Comparison of ENCODE assay signal across 14 cellular contexts in genomic region chr6:170480045-170480714, GRCh38.
DNase-seq lines count a peak whose midpoint lies in the region; ATAC-seq and TF ChIP-seq lines count a peak whose summit lies in the region.
"Had no signal": no experiment of that assay in that cellular context is flagged by ENCODE, and none has a peak within 500 bp of the region (broad histone marks: within the 10 kb centered on the region; RNA-seq: fewer than 3 reads in every experiment).

No MANE protein-coding gene starts in this region.

- TF ChIP-seq CTCF in GM23338 (conservative IDR thresholded peaks at IDR 0.05; ENCODE audit: low read depth in 2 of 2) (peak; percentile 36 to 60), SK-N-SH (IDR thresholded peaks at IDR 0.05) (0 out of 2 replicates have a peak, but pooled peaks have one; percentile 7), cardiac muscle cell (IDR thresholded peaks at IDR 0.05; ENCODE audit: low read depth, low read length) (peak; percentile 56), progenitor cell of endocrine pancreas (IDR thresholded peaks at IDR 0.05; ENCODE audit: unreplicated experiment) (no peak), tibial nerve (IDR thresholded peaks at IDR 0.05) (peak in 1 of 5 experiments; percentile 15)

- H3K27me3 ChIP-seq in GM23338 (ENCODE audit: insufficient read depth) (no peaks in the 10 kb centered on the region), SK-N-SH (ENCODE audit: insufficient read depth) (no peaks in the 10 kb centered on the region), cardiac muscle cell (no peaks in the 10 kb centered on the region), tibial nerve (no peaks in the 10 kb centered on the region)
- H3K27me3 ChIP-seq: uterus had no signal

- TF ChIP-seq RAD21 in SK-N-SH (IDR thresholded peaks at IDR 0.05; ENCODE audit: low read length) = 0 out of 2 replicates have a peak, but pooled peaks have one; percentile 8

- H3K4me1 ChIP-seq in GM23338 (ENCODE audit: insufficient read depth) (no peaks in the 10 kb centered on the region), SK-N-SH (ENCODE audit: control insufficient read depth in 1 of 2, insufficient read depth in 2 of 2, low read depth in 1 of 2, low read length in 1 of 2) (no peaks in the 10 kb centered on the region), cardiac muscle cell (ENCODE audit: low read depth) (no peaks in the 10 kb centered on the region), tibial nerve (no peaks in the 10 kb centered on the region)
- H3K4me1 ChIP-seq: uterus had no signal

- H3K27ac Mint-ChIP-seq in GM23338 (no peak overlapping the region), progenitor cell of endocrine pancreas (peak overlapping the region; percentile 13)
- H3K27ac Mint-ChIP-seq: activated naive CD4-positive, alpha-beta T cell treated with anti-CD3 and anti-CD28 coated beads, Interleukin-2, amount 10 ng/mL, durations not matched to agents 7 days and 5 days had no signal

- H3K36me3 Mint-ChIP-seq in GM23338 (ENCODE audit: low read depth) (peaks cover 5% of the 10 kb centered on the region; the same call in 2 of the 3 replicates), progenitor cell of endocrine pancreas (ENCODE audit: insufficient read depth) (peaks cover 5% of the 10 kb centered on the region)
- H3K36me3 Mint-ChIP-seq: activated naive CD4-positive, alpha-beta T cell treated with anti-CD3 and anti-CD28 coated beads, Interleukin-2, amount 10 ng/mL, durations not matched to agents 7 days and 5 days had no signal

- no peak overlapping the region for H3K9ac ChIP-seq in SK-N-SH

- 31% methylated on average over 5 of the region's 6 CpGs for WGBS in SK-N-SH (ENCODE audit: low lambda C conversion rate)
- WGBS in tibial nerve, 2 donors = 23 to 38% methylated on average over 6 of the region's 6 CpGs

- H3K9me3 Mint-ChIP-seq in GM23338 (peaks cover 16% of the 10 kb centered on the region), progenitor cell of endocrine pancreas (ENCODE audit: low read depth) (peaks cover 19% of the 10 kb centered on the region)
- H3K9me3 Mint-ChIP-seq: activated naive CD4-positive, alpha-beta T cell treated with anti-CD3 and anti-CD28 coated beads, Interleukin-2, amount 10 ng/mL, durations not matched to agents 7 days and 5 days had no signal

- TF ChIP-seq POLR2A in tibial nerve (IDR thresholded peaks at IDR 0.05) = no peak

- H3F3A ChIP-seq in GM23338 (replicated peaks; ENCODE audit: low read depth) (no peaks in the 10 kb centered on the region), SK-N-SH (replicated peaks; ENCODE audit: insufficient read depth) (no peaks in the 10 kb centered on the region)

- H3K9me3 ChIP-seq in SK-N-SH = no peaks in the 10 kb centered on the region
- H3K9me3 ChIP-seq in cardiac muscle cell (ENCODE audit: low read depth) = no peaks in the 10 kb centered on the region
- H3K9me3 ChIP-seq in tibial nerve = peaks cover 0 to 13% (median 0%) of the 10 kb centered on the region in 4 donors
- H3K9me3 ChIP-seq: mucosa of descending colon, uterus had no signal

- H3K27me3 Mint-ChIP-seq in GM23338 (ENCODE audit: insufficient read depth, low read depth, poor library complexity) = peaks cover 5% of the 10 kb centered on the region
- peaks cover 3% of the 10 kb centered on the region for H3K27me3 Mint-ChIP-seq in progenitor cell of endocrine pancreas

- H3K79me2 ChIP-seq in GM23338 (replicated peaks; ENCODE audit: insufficient read depth) = no peaks in the 10 kb centered on the region
- H3K79me2 ChIP-seq in SK-N-SH (ENCODE audit: insufficient read depth) = no peaks in the 10 kb centered on the region

- no peaks in the 10 kb centered on the region for H3K9me2 ChIP-seq in GM23338 (ENCODE audit: insufficient read depth)
- H3K9me2 ChIP-seq in SK-N-SH = no peaks in the 10 kb centered on the region

- POLR2A ChIA-PET in SK-N-SH (lab: Yijun Ruan, JAX) = no interaction called here

- CTCF ChIA-PET in SK-N-SH (lab: Yijun Ruan, JAX) = no interaction called here

- H3K4me1 Mint-ChIP-seq in GM23338 (no peaks in the 10 kb centered on the region), progenitor cell of endocrine pancreas (ENCODE audit: low read depth) (peaks cover 11% of the 10 kb centered on the region)
- H3K4me1 Mint-ChIP-seq: activated naive CD4-positive, alpha-beta T cell treated with anti-CD3 and anti-CD28 coated beads, Interleukin-2, amount 10 ng/mL, durations not matched to agents 7 days and 5 days had no signal

- ATAC-seq in GM23338 = peak; percentile 97
- ATAC-seq: esophagus mucosa, mucosa of descending colon had no signal

- no peaks in the 10 kb centered on the region for H3K36me3 ChIP-seq in GM23338 (ENCODE audit: insufficient read depth)
- no peaks in the 10 kb centered on the region for H3K36me3 ChIP-seq in SK-N-SH (replicated peaks in 1 of 2; ENCODE audit: control insufficient read depth in 1 of 2, insufficient read depth in 2 of 2, low read length in 1 of 2)
- H3K36me3 ChIP-seq in cardiac muscle cell = no peaks in the 10 kb centered on the region
- no peaks in the 10 kb centered on the region for H3K36me3 ChIP-seq in tibial nerve
- H3K36me3 ChIP-seq: uterus had no signal

- DNase-seq in GM23338 (ENCODE audit: low spot score) (peak; percentile 56), SK-N-SH (no peak), cardiac muscle cell (ENCODE audit: low read depth in 1 of 2, low spot score in 1 of 2) (peak in 1 of 2 donors; percentile 63), progenitor cell of endocrine pancreas (ENCODE audit: low spot score, unreplicated experiment) (no peak), tibial nerve (ENCODE audit: low spot score in 2 of 2) (no peak), HPDE6-E6E7 (ENCODE audit: extremely low spot score) (no peak), NCI-H345 (lab: John Stamatoyannopoulos, UW) (no peak), NCI-H1694 (lab: John Stamatoyannopoulos, UW) (no peak)
- DNase-seq: activated naive CD4-positive, alpha-beta T cell treated with anti-CD3 and anti-CD28 coated beads, Interleukin-2, amount 10 ng/mL, durations not matched to agents 7 days and 5 days; KG1; stimulated activated CD4-positive, alpha-beta T cell treated with anti-CD3 and anti-CD28 coated beads, Interleukin-4, amount 100 ng/mL, for 1 hour; uterus had no signal

- H3K4me2 ChIP-seq in GM23338 (no peak overlapping the region), SK-N-SH (no peak overlapping the region)

- H3K4me3 Mint-ChIP-seq in GM23338 (no peak overlapping the region), progenitor cell of endocrine pancreas (ENCODE audit: low read depth) (no peak overlapping the region)
- H3K4me3 Mint-ChIP-seq: activated naive CD4-positive, alpha-beta T cell treated with anti-CD3 and anti-CD28 coated beads, Interleukin-2, amount 10 ng/mL, durations not matched to agents 7 days and 5 days had no signal

- no peak overlapping the region for H2AFZ ChIP-seq in GM23338
- no peak overlapping the region for H2AFZ ChIP-seq in SK-N-SH (ENCODE audit: low read depth)

- TF ChIP-seq EP300 in SK-N-SH (IDR thresholded peaks at IDR 0.05; ENCODE audit: borderline replicate concordance in 1 of 2, low read depth in 1 of 2, low read length in 1 of 2) = no peak
- no peak for TF ChIP-seq EP300 in tibial nerve (IDR thresholded peaks at IDR 0.05)

- H4K20me1 ChIP-seq in GM23338 (replicated peaks; ENCODE audit: insufficient read depth) = no peaks in the 10 kb centered on the region
- no peaks in the 10 kb centered on the region for H4K20me1 ChIP-seq in SK-N-SH (ENCODE audit: insufficient read depth)

- H3K27ac ChIP-seq in GM23338 (ENCODE audit: low read depth) = no peak overlapping the region
- H3K27ac ChIP-seq in SK-N-SH (ENCODE audit: low read depth in 2 of 2, low read length in 1 of 2) = no peak overlapping the region
- no peak overlapping the region for H3K27ac ChIP-seq in cardiac muscle cell
- H3K27ac ChIP-seq in tibial nerve = no peak overlapping the region
- H3K27ac ChIP-seq: uterus had no signal

- H3K4me3 ChIP-seq in GM23338 (no peak overlapping the region), SK-N-SH (ENCODE audit: low read depth in 2 of 2, low read length in 1 of 2) (no peak overlapping the region), cardiac muscle cell (no peak overlapping the region), tibial nerve (no peak overlapping the region)
- H3K4me3 ChIP-seq: mucosa of descending colon, uterus had no signal

TF ChIP-seq in GM23338, 12 proteins besides CTCF, POLR2A, EP300 and RAD21 (continues in another document):
- no peak for TF ChIP-seq STAT1 (IDR thresholded peaks at IDR 0.05; ENCODE audit: unreplicated experiment)
- TF ChIP-seq ZNF331 (CRISPR knock-in tag; IDR thresholded peaks at IDR 0.05; ENCODE audit: low read depth) = no peak
- no peak for TF ChIP-seq ETS1 (IDR thresholded peaks at IDR 0.05)

TF ChIP-seq in SK-N-SH, 30 proteins besides CTCF, POLR2A, EP300 and RAD21 (continues in another document):
- TF ChIP-seq USF2 (IDR thresholded peaks at IDR 0.05; ENCODE audit: borderline replicate concordance, low read depth, low read length) = no peak
- no peak for TF ChIP-seq SMC3 (IDR thresholded peaks at IDR 0.05; ENCODE audit: low read depth, low read length)
- TF ChIP-seq RCOR1 (IDR thresholded peaks at IDR 0.05; ENCODE audit: low read length) = no peak
- no peak for TF ChIP-seq MXI1 (IDR thresholded peaks at IDR 0.05; ENCODE audit: low read depth, low read length)
- TF ChIP-seq PBX3 (IDR thresholded peaks at IDR 0.05) = no peak
- TF ChIP-seq TEAD4 (IDR thresholded peaks at IDR 0.05; ENCODE audit: borderline replicate concordance, insufficient read depth) = no peak
- no peak for TF ChIP-seq FOSL2 (IDR thresholded peaks at IDR 0.05; ENCODE audit: borderline replicate concordance, low read depth)
- no peak for TF ChIP-seq RFX5 (IDR thresholded peaks at IDR 0.05; ENCODE audit: low read length)
- TF ChIP-seq CHD2 (IDR thresholded peaks at IDR 0.05; ENCODE audit: low read length, partially characterized antibody) = no peak
- TF ChIP-seq YY1 (IDR thresholded peaks at IDR 0.05; ENCODE audit: low read depth) = no peak
- no peak for TF ChIP-seq FOXM1 (IDR thresholded peaks at IDR 0.05; ENCODE audit: low read depth)
